21 cellular contexts compared by ENCODE assay signal in genomic region chr16:64364894-64365293, GRCh38.
"Had no signal": no experiment of that assay in that cellular context is flagged by ENCODE, and none has a peak within 500 bp of the region (broad histone marks: within the 10 kb centered on the region; RNA-seq: fewer than 3 reads in every experiment).

No MANE protein-coding gene starts in this region.

- DNase-seq: activated CD4-positive, alpha-beta memory T cell treated with anti-CD3 and anti-CD28 coated beads, Interleukin-2, amount 10 ng/mL, durations not matched to agents 7 days and 5 days; activated CD4-positive, alpha-beta T cell treated with anti-CD3 and anti-CD28 coated beads for 36 hours; activated CD4-positive, alpha-beta T cell treated with anti-CD3 and anti-CD28 coated beads, Interleukin-2, amount 50 U/mL, for 1 hour; activated gamma-delta T cell; activated naive CD4-positive, alpha-beta T cell treated with anti-CD3 and anti-CD28 coated beads for 36 hours; activated T-cell treated with anti-CD3 and anti-CD28 coated beads for 4 hours; activated T-cell treated with anti-CD3 and anti-CD28 coated beads, Interleukin-2, amount 50 U/mL, for 48 hours; amygdala; cerebellar nuclear complex; Karpas-422; MM.1S; NCI-H1105; NCI-H1436 treated with DMSO at 0.1 percent for 48 hours; NCI-H187; NCI-H2081; NCI-H510A treated with DMSO at 0.1 percent for 48 hours; NCI-H69; SHP77 treated with DMSO at 0.1 percent for 48 hours; T-helper 1 cell had no signal

- ATAC-seq: activated CD4-positive, alpha-beta T cell treated with anti-CD3 and anti-CD28 coated beads for 36 hours; activated T-helper 17 cell treated with anti-CD3 and anti-CD28 coated beads, Interleukin-2, amount 50 U/mL, for 72 hours had no signal

- H3K27ac ChIP-seq: VCaP had no signal
